ENCODE assay signal across 8 cellular contexts in the genomic region with DNA sequence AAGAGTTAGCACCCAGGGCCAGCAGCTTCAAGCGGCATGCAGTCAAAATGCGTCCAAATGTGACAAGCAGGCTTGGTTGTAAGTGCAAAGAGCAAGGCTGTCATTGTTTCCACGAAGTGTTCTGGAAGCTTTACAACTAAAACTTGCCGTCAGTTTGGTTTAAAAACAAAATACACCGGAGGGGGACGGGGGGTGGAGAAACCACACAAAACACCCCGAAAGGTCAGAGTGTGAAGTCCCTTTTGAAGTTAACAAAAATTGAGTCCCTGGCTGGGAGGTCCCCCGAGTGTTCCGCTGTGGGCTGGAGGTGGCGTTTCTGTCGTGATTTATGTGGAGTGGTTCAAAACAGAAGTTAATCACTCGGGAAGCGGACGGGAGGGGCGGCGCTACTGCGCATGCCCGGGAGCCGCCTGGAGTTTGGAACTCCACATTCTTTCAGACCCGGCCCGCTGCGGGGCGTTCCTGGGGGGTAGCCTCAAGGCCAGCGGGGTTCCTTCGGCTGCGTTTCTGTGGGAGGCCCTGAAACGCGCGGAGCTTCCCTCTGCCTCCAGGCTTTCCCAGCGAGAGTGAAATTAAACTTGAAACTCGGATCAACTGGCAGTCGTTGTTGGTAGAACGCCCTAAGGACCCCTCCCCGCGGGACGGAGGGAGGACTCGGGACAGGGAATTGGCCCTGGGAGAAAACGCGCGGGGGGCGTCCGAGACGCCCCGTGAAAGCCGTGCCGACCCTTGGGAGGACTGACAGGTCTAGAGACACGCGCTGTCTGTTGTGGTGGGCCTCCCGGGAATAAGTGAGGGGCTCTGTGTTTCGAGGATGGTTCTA. TPM values are rescaled to one million over a fixed set of nuclear protein-coding genes. Genes with fewer than 3 reads are reported as not detected.
DNase-seq lines count a peak whose midpoint lies in the region; ATAC-seq and TF ChIP-seq lines count a peak whose summit lies in the region.

No MANE protein-coding gene starts in this region.

- DNase-seq in DMS 273 treated with DMSO at 0.1 percent for 48 hours (lab: John Stamatoyannopoulos, UW), result peak; percentile 62
- DNase-seq in LHCN-M2 (ENCODE audit: low read depth), result peak; percentile 91
- DNase-seq in T-helper 17 cell, result peak; percentile 58 to 81 (median 73)
- peak; percentile 88 for DNase-seq in amniotic epithelial cell (ENCODE audit: low read depth)
- DNase-seq in left ventricle myocardium inferior, result peak; percentile 95
- peak; percentile 85 for DNase-seq in progenitor cell of endocrine pancreas (ENCODE audit: low spot score, unreplicated experiment)
- DNase-seq in type B pancreatic cell (ENCODE audit: extremely low spot score, unreplicated experiment), result peak; percentile 94

- H3K9me3 Mint-ChIP-seq in progenitor cell of endocrine pancreas (ENCODE audit: low read depth) (no peaks in the 10 kb centered on the region), type B pancreatic cell (no peaks in the 10 kb centered on the region)

- H3K4me1 ChIP-seq in left ventricle myocardium inferior, result peaks cover 91% of the 10 kb centered on the region

- H3K27ac ChIP-seq in left ventricle myocardium inferior (replicated peaks), result peak overlapping the region; percentile 99

- peak overlapping the region; percentile 100 for H3K27ac Mint-ChIP-seq in T-helper 17 cell
- H3K27ac Mint-ChIP-seq in progenitor cell of endocrine pancreas, result peak overlapping the region; percentile 98
- H3K27ac Mint-ChIP-seq in type B pancreatic cell, result peak overlapping the region; percentile 99

- H3K4me3 ChIP-seq in left ventricle myocardium inferior, result peak overlapping the region; percentile 91

- H3K27me3 ChIP-seq in left ventricle myocardium inferior (ENCODE audit: low read depth), result no peaks in the 10 kb centered on the region

- TF ChIP-seq CTCF in left ventricle myocardium inferior (IDR thresholded peaks at IDR 0.05; ENCODE audit: borderline replicate concordance), result peak; percentile 5
- no peak for TF ChIP-seq CTCF in progenitor cell of endocrine pancreas (IDR thresholded peaks at IDR 0.05; ENCODE audit: unreplicated experiment)
- TF ChIP-seq CTCF in type B pancreatic cell (conservative IDR thresholded peaks at IDR 0.05), result no peak

- H3K36me3 ChIP-seq in left ventricle myocardium inferior, result peaks cover 3% of the 10 kb centered on the region

- ATAC-seq in T-helper 17 cell, result peak; percentile 15
- ATAC-seq in GM19324 (IDR thresholded peaks at IDR 0.05; ENCODE audit: low FRiP score, unreplicated experiment), result no peak

- H3K27me3 Mint-ChIP-seq in T-helper 17 cell (no peaks in the 10 kb centered on the region), progenitor cell of endocrine pancreas (no peaks in the 10 kb centered on the region), type B pancreatic cell (peaks cover 10% of the 10 kb centered on the region)

- H3K9me3 ChIP-seq in T-helper 17 cell (ENCODE audit: control insufficient read depth, low read length, poor library complexity, severe bottlenecking) (peaks cover 4% of the 10 kb centered on the region), left ventricle myocardium inferior (replicated peaks) (no peaks in the 10 kb centered on the region)

- intact Hi-C loops in left ventricle myocardium inferior (cut with micrococcal nuclease), result loop anchor here (5.0 kb wide), 1 partner anchor 174 kb away; no protein-coding TSS in a partner anchor

- H3K4me3 Mint-ChIP-seq in T-helper 17 cell (peak overlapping the region; percentile 96), progenitor cell of endocrine pancreas (ENCODE audit: low read depth) (peak overlapping the region; percentile 96), type B pancreatic cell (peak overlapping the region; percentile 98)

- H3K36me3 Mint-ChIP-seq in T-helper 17 cell (ENCODE audit: low read depth) (peaks cover 2% of the 10 kb centered on the region), progenitor cell of endocrine pancreas (ENCODE audit: insufficient read depth) (peaks cover 3% of the 10 kb centered on the region), type B pancreatic cell (peaks cover 19% of the 10 kb centered on the region)

- H3K4me1 Mint-ChIP-seq in T-helper 17 cell (peaks cover 36% of the 10 kb centered on the region), progenitor cell of endocrine pancreas (ENCODE audit: low read depth) (peaks cover 49% of the 10 kb centered on the region), type B pancreatic cell (ENCODE audit: unreplicated experiment) (peaks cover 37% of the 10 kb centered on the region)

RNA-seq across cellular contexts. Expression of a gene that starts 1.4 kb away (rescaled TPM):
- total RNA-seq in LHCN-M2 (2014; rRNA removed), result 114 and 115 TPM in 2 replicates
- 29.3 TPM for polyA plus RNA-seq in LHCN-M2 (2012)
- 10 to 100 TPM; 56.3 to 71.7 TPM for total RNA-seq in T-helper 17 cell
- total RNA-seq in left ventricle myocardium inferior, result 8.1 TPM
- total RNA-seq in progenitor cell of endocrine pancreas, result 111 and 112 TPM in 2 replicates
- 80.7 and 111 TPM in 2 replicates for total RNA-seq in type B pancreatic cell (ENCODE audit: low replicate concordance)
